Comparison of ENCODE assay signal across 27 cellular contexts in the genomic region with DNA sequence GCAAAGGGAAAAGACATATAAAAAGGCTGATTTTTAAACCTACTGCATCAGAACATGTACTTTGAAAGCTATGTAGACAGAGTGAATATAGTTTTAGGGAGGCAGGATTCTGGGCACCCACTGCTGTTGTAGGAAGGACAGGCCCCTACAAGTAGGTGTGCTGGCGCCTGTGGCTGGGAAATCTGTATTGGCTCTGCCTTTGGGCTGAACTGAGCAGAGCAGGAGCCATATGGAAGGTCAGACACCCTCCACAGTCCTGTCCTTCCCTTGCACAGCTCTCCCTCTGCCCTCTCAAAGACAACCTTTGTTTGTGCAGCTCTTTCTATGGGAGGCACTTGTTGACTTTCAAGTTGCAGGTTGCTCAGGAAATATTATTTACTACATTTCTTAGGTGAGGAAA. TPM values are rescaled to one million over a fixed set of nuclear protein-coding genes. Genes with fewer than 3 reads are reported as not detected.
DNase-seq lines count a peak whose midpoint lies in the region; ATAC-seq, FAIRE-seq and TF ChIP-seq lines count a peak whose summit lies in the region.
"Had no signal": no experiment of that assay in that cellular context is flagged by ENCODE, and none has a peak within 500 bp of the region (broad histone marks: within the 10 kb centered on the region; RNA-seq: fewer than 3 reads in every experiment).

No MANE protein-coding gene starts in this region.

- no TSS peak for BruUV-seq in mammary epithelial cell (replicated peaks; lab: Mats Ljungman, UMichigan)

- no peaks in the 10 kb centered on the region for H3K9me1 ChIP-seq in keratinocyte (ENCODE audit: control insufficient read depth, extremely low read depth, insufficient read depth, low read length)

- intact Hi-C loops in mammary epithelial cell (cut with micrococcal nuclease) = no loop called here
- intact Hi-C loops in breast epithelium (cut with DNase I; ENCODE audit: low total_unique reads) = no loop called here

- no peaks in the 10 kb centered on the region for H3K9me3 ChIP-seq in mammary epithelial cell (replicated peaks; ENCODE audit: insufficient read depth, low read length)
- H3K9me3 ChIP-seq in breast epithelium = no peaks in the 10 kb centered on the region
- no peaks in the 10 kb centered on the region for H3K9me3 ChIP-seq in keratinocyte (ENCODE audit: control insufficient read depth, low read depth, low read length)
- H3K9me3 ChIP-seq: BLaER1 had no signal

- H3K27me3 Mint-ChIP-seq in stimulated activated naive B cell treated with anti-CD40 and anti-IgM and Interleukin-4, amounts not matched to agents 10 μg/mL and 1 μg/mL and 100 μg/mL, for 72 hours = peaks cover 23 to 33% of the 10 kb centered on the region in 2 donors

- no peaks in the 10 kb centered on the region for H3K36me3 Mint-ChIP-seq in stimulated activated naive B cell treated with anti-CD40 and anti-IgM and Interleukin-4, amounts not matched to agents 10 μg/mL and 1 μg/mL and 100 μg/mL, for 72 hours
- H3K36me3 Mint-ChIP-seq: CD4-positive, CD25-positive, alpha-beta regulatory T cell had no signal

- CTCF ChIA-PET in mammary epithelial cell (lab: Charles Lee; ENCODE audit: low non-redundant PET) = interaction anchor here (0.6 kb wide), 1 partner anchor 58 kb away, joined by 5 read pairs; no protein-coding TSS in a partner anchor

- H2AFZ ChIP-seq in mammary epithelial cell (ENCODE audit: low read depth, low read length) = peak overlapping the region; percentile 60
- H2AFZ ChIP-seq in keratinocyte (ENCODE audit: control insufficient read depth, low read length) = peak overlapping the region; percentile 59

- H3K4me3 ChIP-seq in mammary epithelial cell (replicated peaks in 1 of 3; ENCODE audit: insufficient read depth in 1 of 3, low read depth in 2 of 3, low read length in 3 of 3) = no peak overlapping the region
- no peak overlapping the region for H3K4me3 ChIP-seq in breast epithelium
- H3K4me3 ChIP-seq in keratinocyte (ENCODE audit: control insufficient read depth in 2 of 3, extremely low read depth in 1 of 3, insufficient read depth in 2 of 3, low read depth in 1 of 3, low read length in 3 of 3) = no peak overlapping the region
- H3K4me3 ChIP-seq: BLaER1 had no signal

- H3K79me2 ChIP-seq in mammary epithelial cell (ENCODE audit: insufficient read depth, low read length) (no peaks in the 10 kb centered on the region), keratinocyte (ENCODE audit: control insufficient read depth, insufficient read depth, low read length) (no peaks in the 10 kb centered on the region)

- H3K9me3 Mint-ChIP-seq in stimulated activated naive B cell treated with anti-CD40 and anti-IgM and Interleukin-4, amounts not matched to agents 10 μg/mL and 1 μg/mL and 100 μg/mL, for 72 hours = no peaks in the 10 kb centered on the region

- H3K4me2 ChIP-seq in mammary epithelial cell (ENCODE audit: insufficient read depth, low read depth, low read length) (no peak overlapping the region), keratinocyte (ENCODE audit: control insufficient read depth, extremely low read depth, insufficient read depth, low read depth, low read length) (no peak overlapping the region)
- H3K4me2 ChIP-seq: BLaER1 had no signal

- 46% methylated on average over 1 of the region's 1 CpG for whole genome bisulfite sequencing in mammary epithelial cell (ENCODE audit: low coverage, missing lambda C conversion rate)

- no peak for ATAC-seq in stimulated activated naive B cell treated with anti-CD40 and anti-IgM and Interleukin-4, amounts not matched to agents 10 μg/mL and 1 μg/mL and 100 μg/mL, for 72 hours (replicated peaks)
- ATAC-seq in HG03442 (IDR thresholded peaks at IDR 0.05; ENCODE audit: unreplicated experiment) = no peak
- ATAC-seq in HG03196 (IDR thresholded peaks at IDR 0.05; ENCODE audit: unreplicated experiment) = no peak
- ATAC-seq: HepG2, Panc1 had no signal

- peak; percentile 29 for FAIRE-seq in keratinocyte (lab: Jason Lieb, UNC)
- FAIRE-seq: A204.1, D721Med, GM12891, H1, HepG2 had no signal

- H3K4me3 Mint-ChIP-seq in stimulated activated naive B cell treated with anti-CD40 and anti-IgM and Interleukin-4, amounts not matched to agents 10 μg/mL and 1 μg/mL and 100 μg/mL, for 72 hours = no peak overlapping the region
- H3K4me3 Mint-ChIP-seq: CD4-positive, CD25-positive, alpha-beta regulatory T cell had no signal

- H3K36me3 ChIP-seq in mammary epithelial cell (ENCODE audit: insufficient read depth, low read length) (no peaks in the 10 kb centered on the region), breast epithelium (no peaks in the 10 kb centered on the region), keratinocyte (ENCODE audit: control insufficient read depth in 2 of 2, extremely low read depth in 1 of 2, insufficient read depth in 2 of 2, low read length in 2 of 2) (no peaks in the 10 kb centered on the region)
- H3K36me3 ChIP-seq: BLaER1 had no signal

- no peak for TF ChIP-seq POLR2A in breast epithelium (IDR thresholded peaks at IDR 0.05)

- H3K27me3 ChIP-seq in mammary epithelial cell (ENCODE audit: insufficient read depth, low read length) (no peaks in the 10 kb centered on the region), breast epithelium (no peaks in the 10 kb centered on the region), keratinocyte (ENCODE audit: control insufficient read depth, extremely low read depth, insufficient read depth, low read length) (no peaks in the 10 kb centered on the region)
- H3K27me3 ChIP-seq: BLaER1 had no signal

- dilution Hi-C loops in mammary epithelial cell (cut with HindIII; ENCODE audit: low sequenced_read_pairs) = no loop called here
- dilution Hi-C loops in keratinocyte (cut with MboI; ENCODE audit: extremely low pct_ligation_motif_present, low sequenced_read_pairs) = no loop called here

- TF ChIP-seq CTCF in mammary epithelial cell (conservative IDR thresholded peaks at IDR 0.05 in 1 of 2, IDR thresholded peaks at IDR 0.05 in 1 of 2; ENCODE audit: extremely low read depth in 1 of 2, insufficient read depth in 1 of 2, low read depth in 1 of 2, low read length in 2 of 2) = no peak
- TF ChIP-seq CTCF in breast epithelium (IDR thresholded peaks at IDR 0.05) = no peak
- TF ChIP-seq CTCF in keratinocyte (optimal IDR thresholded peaks at IDR 0.05 in 1 of 3, IDR thresholded peaks at IDR 0.05 in 1 of 3, conservative IDR thresholded peaks at IDR 0.05 in 1 of 3; ENCODE audit: extremely low read depth in 1 of 3, insufficient read depth in 2 of 3, low read length in 3 of 3) = no peak

- H3K9ac ChIP-seq in mammary epithelial cell (ENCODE audit: insufficient read depth, low read length) (no peak overlapping the region), keratinocyte (ENCODE audit: control insufficient read depth, extremely low read depth, insufficient read depth, low read length) (no peak overlapping the region)
- H3K9ac ChIP-seq: BLaER1 had no signal

- H3K27ac ChIP-seq in mammary epithelial cell (ENCODE audit: insufficient read depth, low read depth, low read length) = no peak overlapping the region
- H3K27ac ChIP-seq in breast epithelium = no peak overlapping the region
- no peak overlapping the region for H3K27ac ChIP-seq in keratinocyte (ENCODE audit: control insufficient read depth, insufficient read depth, low read length)
- H3K27ac ChIP-seq: BLaER1 had no signal

- peaks cover 14% of the 10 kb centered on the region for H3K4me1 ChIP-seq in mammary epithelial cell (ENCODE audit: insufficient read depth, low read length)
- no peaks in the 10 kb centered on the region for H3K4me1 ChIP-seq in breast epithelium
- peaks cover 6% of the 10 kb centered on the region for H3K4me1 ChIP-seq in keratinocyte (ENCODE audit: control insufficient read depth, extremely low read depth, insufficient read depth, low read length)

- H4K20me1 ChIP-seq in mammary epithelial cell (ENCODE audit: insufficient read depth, low read length) (no peaks in the 10 kb centered on the region), keratinocyte (ENCODE audit: control insufficient read depth, extremely low read depth, insufficient read depth, low read length) (no peaks in the 10 kb centered on the region)
- H4K20me1 ChIP-seq: BLaER1 had no signal

- in situ Hi-C loops in mammary epithelial cell (cut with MboI; ENCODE audit: low sequenced_read_pairs in 2 of 2) = loop anchor here in 1 of 2 donors (5.0 kb wide), 1 partner anchor 315 kb away; no protein-coding TSS in a partner anchor

- H3K4me1 Mint-ChIP-seq in stimulated activated naive B cell treated with anti-CD40 and anti-IgM and Interleukin-4, amounts not matched to agents 10 μg/mL and 1 μg/mL and 100 μg/mL, for 72 hours = no peaks in the 10 kb centered on the region
- H3K4me1 Mint-ChIP-seq: CD4-positive, CD25-positive, alpha-beta regulatory T cell had no signal

- H3K27ac Mint-ChIP-seq in stimulated activated naive B cell treated with anti-CD40 and anti-IgM and Interleukin-4, amounts not matched to agents 10 μg/mL and 1 μg/mL and 100 μg/mL, for 72 hours = no peak overlapping the region
- H3K27ac Mint-ChIP-seq: CD4-positive, CD25-positive, alpha-beta regulatory T cell had no signal

- DNase-seq in mammary epithelial cell (no peak), breast epithelium (ENCODE audit: low spot score in 2 of 2) (no peak), cerebellar cortex (ENCODE audit: low spot score) (peak; percentile 14), keratinocyte (ENCODE audit: low read depth, low spot score) (no peak)
- no peak for DNase-seq in stimulated activated naive B cell treated with anti-CD40 and anti-IgM and Interleukin-4, amounts not matched to agents 10 μg/mL and 1 μg/mL and 100 μg/mL, for 72 hours
- DNase-seq: CD4-positive, CD25-positive, alpha-beta regulatory T cell; GDM1; HCEC 1CT; Kasumi-1; NCI-H1105; NCI-H1436 treated with DMSO at 0.1 percent for 48 hours; NCI-H1930; NCI-H2107; NCI-H446 treated with DMSO at 0.1 percent for 48 hours; NCI-H69; SHP77 treated with DMSO at 0.1 percent for 48 hours had no signal

RNA-seq across cellular contexts. Expression of gene ULBP3, which starts 18.4 kb away (rescaled TPM):
- total RNA-seq in mammary epithelial cell (10 to 100 TPM; 14.5 to 28.5 TPM), breast epithelium (1 to 10 TPM in 1 of 3 donors, under 1 TPM in 2; 0.64 to 2.0 (median 0.73) TPM)
- polyA plus RNA-seq in mammary epithelial cell (19.6 TPM), keratinocyte (7.4 to 16.6 TPM (median 9.8 TPM) in 3 replicates)
- polyA minus RNA-seq in mammary epithelial cell (22.9 TPM), keratinocyte (10.1 to 21.3 TPM (median 18.9 TPM) in 3 replicates)
- 2.2 TPM for polyA plus RNA-seq in keratinocyte (2011; ENCODE audit: low read depth)
- 4.7 and 5.0 TPM in 2 replicates for polyA plus RNA-seq in keratinocyte (2011; cell fraction: cytosol; rRNA removed)
- 13.0 and 15.6 TPM in 2 replicates for polyA plus RNA-seq in keratinocyte (2011; cell fraction: nucleus; rRNA removed)
- 2.4 and 8.6 TPM in 2 replicates for polyA plus RNA-seq in keratinocyte (2012; ENCODE audit: low replicate concordance)
- 12.5 TPM for polyA minus RNA-seq in keratinocyte (2011; cell fraction: cytosol; rRNA and poly(A)+ RNA removed)
- 11.2 and 11.3 TPM in 2 replicates for polyA minus RNA-seq in keratinocyte (2011; cell fraction: nucleus; rRNA and poly(A)+ RNA removed)

RNA-seq across cellular contexts. Expression of gene PPP1R14C, which starts 55.5 kb away (rescaled TPM):
- total RNA-seq in mammary epithelial cell (10 to 100 TPM; 46.8 to 56.2 TPM), breast epithelium (1 to 10 TPM in 2 of 3 donors, not detected in 1; 3.3 to 5.6 TPM)
- polyA plus RNA-seq in mammary epithelial cell (32.2 TPM), keratinocyte (35.4 to 50.6 TPM (median 43.7 TPM) in 3 replicates)
- polyA minus RNA-seq in mammary epithelial cell (45.3 TPM), keratinocyte (6.7 to 26.4 TPM (median 23.0 TPM) in 3 replicates)
- 116 TPM for polyA plus RNA-seq in keratinocyte (2011; ENCODE audit: low read depth)
- polyA plus RNA-seq in keratinocyte (2011; cell fraction: cytosol; rRNA removed) = 44.1 and 64.6 TPM in 2 replicates
- 28.6 and 39.7 TPM in 2 replicates for polyA plus RNA-seq in keratinocyte (2011; cell fraction: nucleus; rRNA removed)
- 39.7 and 113 TPM in 2 replicates for polyA plus RNA-seq in keratinocyte (2012; ENCODE audit: low replicate concordance)
- 26.1 TPM for polyA minus RNA-seq in keratinocyte (2011; cell fraction: cytosol; rRNA and poly(A)+ RNA removed)
- polyA minus RNA-seq in keratinocyte (2011; cell fraction: nucleus; rRNA and poly(A)+ RNA removed) = 12.0 and 20.9 TPM in 2 replicates
- total RNA-seq: CD4-positive, CD25-positive, alpha-beta regulatory T cell; HepG2; M059J had no signal
- polyA plus RNA-seq: AG04450; CD4-positive, CD25-positive, alpha-beta regulatory T cell; HepG2 had no signal

Comparison
In these comparisons a context has a peak if more than half of its experiments do, and no peak if none do; other contexts are left out.
1. RNA of gene ULBP3, which starts 18.4 kb away (total RNA-seq): 14.5 to 28.5 TPM in mammary epithelial cell; 0.64 to 2.0 TPM in breast epithelium; every median in the first group is over 4 times any median in the second.
2. RNA of gene PPP1R14C, which starts 55.5 kb away (total RNA-seq): 46.8 to 56.2 TPM in mammary epithelial cell; 3.3 to 5.6 TPM in breast epithelium; every median in the first group is over 4 times any median in the second.